In genomic region chr2:100884145-100884621, GRCh38 we compare ENCODE assay signal across 23 cellular contexts.
DNase-seq lines count a peak whose midpoint lies in the region; ATAC-seq, FAIRE-seq and TF ChIP-seq lines count a peak whose summit lies in the region.
"Had no signal": no experiment of that assay in that cellular context is flagged by ENCODE, and none has a peak within 500 bp of the region (broad histone marks: within the 10 kb centered on the region; RNA-seq: fewer than 3 reads in every experiment).

No MANE protein-coding gene starts in this region.

- DNase-seq in astrocyte (ENCODE audit: low read depth) = no peak
- DNase-seq in hepatocyte (ENCODE audit: low spot score) = no peak
- no peak for DNase-seq in type B pancreatic cell (ENCODE audit: extremely low spot score, unreplicated experiment)
- no peak for DNase-seq in NCI-H774 (lab: John Stamatoyannopoulos, UW)
- no peak for DNase-seq in colonic mucosa
- DNase-seq in mesenteric fat pad (ENCODE audit: low spot score) = no peak
- DNase-seq: activated CD4-positive, alpha-beta T cell treated with anti-CD3 and anti-CD28 coated beads, Interleukin-2, amount 50 U/mL, for 48 hours; AML-193; amniotic stem cell; caudate nucleus; EL; GOT3; heart right ventricle; naive thymus-derived CD4-positive, alpha-beta T cell; NCI-H187; NCI-H446; stimulated activated CD4-positive, alpha-beta T cell treated with anti-CD3 and anti-CD28 coated beads, Interleukin-1b, Interleukin-23, amount 100 ng/mL, for 48 hours; upper lobe of left lung had no signal

- H3K9ac ChIP-seq in astrocyte (ENCODE audit: low read length) (no peak overlapping the region), colonic mucosa (ENCODE audit: low read depth in 2 of 2, low read length in 2 of 2) (no peak overlapping the region)

- peak overlapping the region; percentile 20 for H3K27ac ChIP-seq in KOPT-K1 (ENCODE audit: low read depth, low read length, poor library complexity, severe bottlenecking)
- no peak overlapping the region for H3K27ac ChIP-seq in astrocyte (ENCODE audit: low read depth, low read length)
- peak overlapping the region; percentile 76 for H3K27ac ChIP-seq in hepatocyte
- no peak overlapping the region for H3K27ac ChIP-seq in colonic mucosa
- H3K27ac ChIP-seq: upper lobe of left lung had no signal

- H3K9me3 Mint-ChIP-seq in astrocyte (ENCODE audit: unreplicated experiment) (no peaks in the 10 kb centered on the region), type B pancreatic cell (no peaks in the 10 kb centered on the region)
- H3K9me3 Mint-ChIP-seq: IgD-negative memory B cell; naive thymus-derived CD4-positive, alpha-beta T cell; stimulated activated naive CD8-positive, alpha-beta T cell treated with anti-CD3 and anti-CD28 coated beads, Interleukin-15, Interleukin-2, amounts not matched to agents 100 ng/mL and 50 ng/mL, for 24 hours had no signal

- H3K4me1 ChIP-seq in astrocyte (ENCODE audit: insufficient read depth, low read length) (peaks cover 29% of the 10 kb centered on the region), hepatocyte (ENCODE audit: insufficient read depth) (peaks cover 27% of the 10 kb centered on the region), colonic mucosa (no peaks in the 10 kb centered on the region)

- no peak for FAIRE-seq in astrocyte (lab: Jason Lieb, UNC)
- FAIRE-seq: TTC549 had no signal

- peak overlapping the region; percentile 14 for H3K4me2 ChIP-seq in astrocyte (ENCODE audit: low read length)
- H3K4me2 ChIP-seq in hepatocyte = peak overlapping the region; percentile 33

- TF ChIP-seq CTCF in astrocyte (IDR thresholded peaks at IDR 0.05; ENCODE audit: insufficient read depth, low read depth, low read length) = no peak
- no peak for TF ChIP-seq CTCF in hepatocyte (IDR thresholded peaks at IDR 0.05; ENCODE audit: poor library complexity)
- TF ChIP-seq CTCF in type B pancreatic cell (conservative IDR thresholded peaks at IDR 0.05) = no peak
- no peak for TF ChIP-seq CTCF in colonic mucosa (IDR thresholded peaks at IDR 0.05)

- no peaks in the 10 kb centered on the region for H3K36me3 Mint-ChIP-seq in astrocyte (ENCODE audit: low read depth, unreplicated experiment)
- H3K36me3 Mint-ChIP-seq in type B pancreatic cell = no peaks in the 10 kb centered on the region
- H3K36me3 Mint-ChIP-seq: IgD-negative memory B cell had no signal

- H3K27me3 Mint-ChIP-seq in astrocyte (ENCODE audit: low read depth, unreplicated experiment) (peaks cover 11% of the 10 kb centered on the region), type B pancreatic cell (no peaks in the 10 kb centered on the region)
- H3K27me3 Mint-ChIP-seq: naive thymus-derived CD4-positive, alpha-beta T cell; stimulated activated naive CD8-positive, alpha-beta T cell treated with anti-CD3 and anti-CD28 coated beads, Interleukin-15, Interleukin-2, amounts not matched to agents 100 ng/mL and 50 ng/mL, for 24 hours had no signal

- H3K27ac Mint-ChIP-seq in astrocyte (ENCODE audit: unreplicated experiment) = no peak overlapping the region
- H3K27ac Mint-ChIP-seq in type B pancreatic cell = peak overlapping the region; percentile 78
- H3K27ac Mint-ChIP-seq: stimulated activated naive CD8-positive, alpha-beta T cell treated with anti-CD3 and anti-CD28 coated beads, Interleukin-15, Interleukin-2, amounts not matched to agents 100 ng/mL and 50 ng/mL, for 24 hours had no signal

- intact Hi-C loops in colonic mucosa (cut with DNase I) = no loop called here

- H3K4me3 Mint-ChIP-seq in astrocyte (ENCODE audit: unreplicated experiment) = no peak overlapping the region
- no peak overlapping the region for H3K4me3 Mint-ChIP-seq in type B pancreatic cell
- H3K4me3 Mint-ChIP-seq: IgD-negative memory B cell; naive thymus-derived CD4-positive, alpha-beta T cell; stimulated activated naive CD8-positive, alpha-beta T cell treated with anti-CD3 and anti-CD28 coated beads, Interleukin-15, Interleukin-2, amounts not matched to agents 100 ng/mL and 50 ng/mL, for 24 hours had no signal

- 34% methylated on average over 3 of the region's 3 CpGs for whole genome bisulfite sequencing in hepatocyte (ENCODE audit: low lambda C conversion rate, missing lambda C conversion rate)

- H3K27me3 ChIP-seq in astrocyte (ENCODE audit: insufficient read depth, low read length) (no peaks in the 10 kb centered on the region), hepatocyte (no peaks in the 10 kb centered on the region), colonic mucosa (no peaks in the 10 kb centered on the region)
- H3K27me3 ChIP-seq: heart right ventricle, upper lobe of left lung had no signal

- H3K9me2 ChIP-seq in hepatocyte (replicated peaks; ENCODE audit: insufficient read depth) = no peaks in the 10 kb centered on the region

- H3K4me3 ChIP-seq in astrocyte (ENCODE audit: insufficient read depth, low read depth, low read length) = no peak overlapping the region
- no peak overlapping the region for H3K4me3 ChIP-seq in hepatocyte
- H3K4me3 ChIP-seq in colonic mucosa = no peak overlapping the region
- H3K4me3 ChIP-seq: heart right ventricle, upper lobe of left lung had no signal

- H3K36me3 ChIP-seq in KOPT-K1 (ENCODE audit: insufficient read depth, low read length) = no peaks in the 10 kb centered on the region
- no peaks in the 10 kb centered on the region for H3K36me3 ChIP-seq in astrocyte (ENCODE audit: insufficient read depth, low read length)
- H3K36me3 ChIP-seq in hepatocyte (replicated peaks; ENCODE audit: insufficient read depth, low read depth) = no peaks in the 10 kb centered on the region
- no peaks in the 10 kb centered on the region for H3K36me3 ChIP-seq in colonic mucosa
- H3K36me3 ChIP-seq: heart right ventricle, upper lobe of left lung had no signal

- H3K9me3 ChIP-seq in KOPT-K1 (ENCODE audit: insufficient read depth, low read length, poor library complexity, severe bottlenecking) (no peaks in the 10 kb centered on the region), astrocyte (ENCODE audit: insufficient read depth, low read depth, low read length) (no peaks in the 10 kb centered on the region), hepatocyte (ENCODE audit: low read depth) (no peaks in the 10 kb centered on the region), colonic mucosa (no peaks in the 10 kb centered on the region)
- H3K9me3 ChIP-seq: heart right ventricle, upper lobe of left lung had no signal

- H3K79me2 ChIP-seq in astrocyte (ENCODE audit: insufficient read depth, low read length) = no peaks in the 10 kb centered on the region
- peaks cover 5% of the 10 kb centered on the region for H3K79me2 ChIP-seq in hepatocyte

- H2AFZ ChIP-seq in astrocyte (ENCODE audit: low read depth, low read length) (no peak overlapping the region), hepatocyte (no peak overlapping the region)

- ATAC-seq in GM18498 (IDR thresholded peaks at IDR 0.05; ENCODE audit: unreplicated experiment) = no peak
- ATAC-seq: heart right ventricle; naive thymus-derived CD4-positive, alpha-beta T cell had no signal

- H3K4me1 Mint-ChIP-seq in astrocyte (ENCODE audit: low read depth, unreplicated experiment) (peaks cover 10% of the 10 kb centered on the region), type B pancreatic cell (ENCODE audit: unreplicated experiment) (peaks cover 49% of the 10 kb centered on the region)
- H3K4me1 Mint-ChIP-seq: IgD-negative memory B cell had no signal

- H4K20me1 ChIP-seq in astrocyte (ENCODE audit: insufficient read depth, low read length) (peaks cover 13% of the 10 kb centered on the region), hepatocyte (ENCODE audit: insufficient read depth, poor library complexity, severe bottlenecking) (no peaks in the 10 kb centered on the region)

Comparison
In these comparisons a context has a peak if more than half of its experiments do, and no peak if none do; other contexts are left out.
1. H3K27ac ChIP-seq: peak in KOPT-K1 (single experiment) and hepatocyte (single experiment); none in astrocyte (single experiment) and colonic mucosa (single experiment).